15 cellular contexts compared by ENCODE assay signal in genomic region chr4:137417676-137418075, GRCh38.
"Had no signal": no experiment of that assay in that cellular context is flagged by ENCODE, and none has a peak within 500 bp of the region (broad histone marks: within the 10 kb centered on the region; RNA-seq: fewer than 3 reads in every experiment).

No MANE protein-coding gene starts in this region.

- H3K4me3 Mint-ChIP-seq: activated CD4-positive, alpha-beta T cell treated with anti-CD3 and anti-CD28 coated beads, Interleukin-2, amount 10 ng/mL, durations not matched to agents 24 days and 14 days; activated CD8-positive, alpha-beta T cell treated with anti-CD3 and anti-CD28 coated beads, Interleukin-2, amount 10 ng/mL, durations not matched to agents 7 days and 5 days; activated T-cell treated with anti-CD3 and anti-CD28 coated beads, Interleukin-2, amount 50 U/mL, for 24 hours; effector memory CD8-positive, alpha-beta T cell; stimulated activated naive CD8-positive, alpha-beta T cell treated with anti-CD3 and anti-CD28 coated beads, Interleukin-15, amount 100 ng/mL, for 72 hours; type B pancreatic cell had no signal

- H3K9me3 Mint-ChIP-seq: type B pancreatic cell had no signal

- H3K4me3 ChIP-seq: cardiac muscle cell, gastroesophageal sphincter, heart left ventricle had no signal

- DNase-seq: activated CD4-positive, alpha-beta T cell treated with anti-CD3 and anti-CD28 coated beads, Interleukin-2, amount 10 ng/mL, durations not matched to agents 24 days and 14 days; activated CD8-positive, alpha-beta T cell treated with anti-CD3 and anti-CD28 coated beads, Interleukin-2, amount 10 ng/mL, durations not matched to agents 7 days and 5 days; activated naive CD4-positive, alpha-beta T cell treated with anti-CD3 and anti-CD28 coated beads, Interleukin-2, amount 50 U/mL, for 16 hours; activated T-cell treated with anti-CD3 and anti-CD28 coated beads, Interleukin-2, amount 50 U/mL, for 24 hours; effector memory CD8-positive, alpha-beta T cell; heart left ventricle; kidney glomerular epithelial cell; left ventricle myocardium superior; retina; stimulated activated naive CD8-positive, alpha-beta T cell treated with anti-CD3 and anti-CD28 coated beads, Interleukin-15, amount 100 ng/mL, for 72 hours; T-helper 1 cell; T-helper 9 cell had no signal

- H3K27ac Mint-ChIP-seq: activated CD4-positive, alpha-beta T cell treated with anti-CD3 and anti-CD28 coated beads, Interleukin-2, amount 10 ng/mL, durations not matched to agents 24 days and 14 days; activated CD8-positive, alpha-beta T cell treated with anti-CD3 and anti-CD28 coated beads, Interleukin-2, amount 10 ng/mL, durations not matched to agents 7 days and 5 days; activated T-cell treated with anti-CD3 and anti-CD28 coated beads, Interleukin-2, amount 50 U/mL, for 24 hours; effector memory CD8-positive, alpha-beta T cell; stimulated activated naive CD8-positive, alpha-beta T cell treated with anti-CD3 and anti-CD28 coated beads, Interleukin-15, amount 100 ng/mL, for 72 hours; type B pancreatic cell had no signal

- H3K4me1 Mint-ChIP-seq: activated CD4-positive, alpha-beta T cell treated with anti-CD3 and anti-CD28 coated beads, Interleukin-2, amount 10 ng/mL, durations not matched to agents 24 days and 14 days; stimulated activated naive CD8-positive, alpha-beta T cell treated with anti-CD3 and anti-CD28 coated beads, Interleukin-15, amount 100 ng/mL, for 72 hours had no signal

- ATAC-seq: activated CD8-positive, alpha-beta T cell treated with anti-CD3 and anti-CD28 coated beads, Interleukin-2, amount 10 ng/mL, durations not matched to agents 7 days and 5 days; effector memory CD8-positive, alpha-beta T cell; gastroesophageal sphincter; heart left ventricle; left ventricle myocardium superior; stimulated activated naive CD8-positive, alpha-beta T cell treated with anti-CD3 and anti-CD28 coated beads, Interleukin-15, amount 100 ng/mL, for 72 hours had no signal
